10 cellular contexts compared by ENCODE assay signal in genomic region chr4:75726577-75726976, GRCh38. TPM values are rescaled to one million over a fixed set of nuclear protein-coding genes. Genes with fewer than 3 reads are reported as not detected.
DNase-seq lines count a peak whose midpoint lies in the region; ATAC-seq and TF ChIP-seq lines count a peak whose summit lies in the region.
"Had no signal": no experiment of that assay in that cellular context is flagged by ENCODE, and none has a peak within 500 bp of the region (broad histone marks: within the 10 kb centered on the region; RNA-seq: fewer than 3 reads in every experiment).

No MANE protein-coding gene starts in this region.

- H3K9me3 Mint-ChIP-seq in activated T-cell treated with anti-CD3 and anti-CD28 coated beads, Interleukin-2, amount 50 U/mL, for 72 hours = no peaks in the 10 kb centered on the region
- no peaks in the 10 kb centered on the region for H3K9me3 Mint-ChIP-seq in activated CD4-positive, alpha-beta memory T cell treated with anti-CD3 and anti-CD28 coated beads, Interleukin-2, amount 10 ng/mL, durations not matched to agents 7 days and 5 days

- H2AFZ ChIP-seq in hepatocyte = no peak overlapping the region

- no peaks in the 10 kb centered on the region for H3K9me3 ChIP-seq in hepatocyte (ENCODE audit: low read depth)

- ATAC-seq in activated T-cell treated with anti-CD3 and anti-CD28 coated beads, Interleukin-2, amount 50 U/mL, for 72 hours (replicated peaks in 1 of 2) = no peak
- no peak for ATAC-seq in GM21390 (IDR thresholded peaks at IDR 0.05; ENCODE audit: unreplicated experiment)

- no peak for TF ChIP-seq CTCF in hepatocyte (IDR thresholded peaks at IDR 0.05; ENCODE audit: poor library complexity)

- DNase-seq in activated T-cell treated with anti-CD3 and anti-CD28 coated beads, Interleukin-2, amount 50 U/mL, for 72 hours = no peak
- DNase-seq in activated T-cell treated with anti-CD3 and anti-CD28 coated beads, Interleukin-2, amount 50 U/mL, for 1 hour = no peak
- DNase-seq in activated CD4-positive, alpha-beta memory T cell treated with anti-CD3 and anti-CD28 coated beads, Interleukin-2, amount 10 ng/mL, durations not matched to agents 7 days and 5 days = no peak
- no peak for DNase-seq in hepatocyte (ENCODE audit: low spot score)
- peak; percentile 8 for DNase-seq in superior temporal gyrus (ENCODE audit: extremely low spot score)
- DNase-seq in activated CD4-positive, CD25-positive, alpha-beta regulatory T cell (lab: John Stamatoyannopoulos, UW) = no peak
- DNase-seq in NK-92 treated with Interleukin-12 subunit alpha and Interleukin-12 subunit beta, amount 100 ng/mL, for 24 hours (lab: John Stamatoyannopoulos, UW) = no peak
- DNase-seq: head of caudate nucleus, NCI-H1092 had no signal

- peak overlapping the region; percentile 78 for H3K4me2 ChIP-seq in hepatocyte

- peaks cover 7 to 9% of the 10 kb centered on the region in 2 donors for H3K36me3 Mint-ChIP-seq in activated T-cell treated with anti-CD3 and anti-CD28 coated beads, Interleukin-2, amount 50 U/mL, for 72 hours (ENCODE audit: insufficient read depth in 2 of 2)
- peaks cover 20% of the 10 kb centered on the region for H3K36me3 Mint-ChIP-seq in activated CD4-positive, alpha-beta memory T cell treated with anti-CD3 and anti-CD28 coated beads, Interleukin-2, amount 10 ng/mL, durations not matched to agents 7 days and 5 days (ENCODE audit: low read depth)

- H3K27me3 ChIP-seq in hepatocyte = no peaks in the 10 kb centered on the region

- peaks cover 80% of the 10 kb centered on the region for H3K79me2 ChIP-seq in hepatocyte

- H4K20me1 ChIP-seq in hepatocyte (ENCODE audit: insufficient read depth, poor library complexity, severe bottlenecking) = peaks cover 9% of the 10 kb centered on the region

- 70% methylated on average over 3 of the region's 3 CpGs for WGBS in hepatocyte (ENCODE audit: low lambda C conversion rate, missing lambda C conversion rate)

- H3K27ac ChIP-seq in hepatocyte = peak overlapping the region; percentile 18

- no peaks in the 10 kb centered on the region for H3K36me3 ChIP-seq in hepatocyte (replicated peaks; ENCODE audit: insufficient read depth, low read depth)

- peaks cover 28% of the 10 kb centered on the region for H3K4me1 ChIP-seq in hepatocyte (ENCODE audit: insufficient read depth)

- peaks cover 63% of the 10 kb centered on the region for H3K4me1 Mint-ChIP-seq in activated T-cell treated with anti-CD3 and anti-CD28 coated beads, Interleukin-2, amount 50 U/mL, for 72 hours (ENCODE audit: low read depth)
- H3K4me1 Mint-ChIP-seq in activated CD4-positive, alpha-beta memory T cell treated with anti-CD3 and anti-CD28 coated beads, Interleukin-2, amount 10 ng/mL, durations not matched to agents 7 days and 5 days = peaks cover 56% of the 10 kb centered on the region

- peak overlapping the region; percentile 45 for H3K27ac Mint-ChIP-seq in activated T-cell treated with anti-CD3 and anti-CD28 coated beads, Interleukin-2, amount 50 U/mL, for 72 hours
- H3K27ac Mint-ChIP-seq in activated CD4-positive, alpha-beta memory T cell treated with anti-CD3 and anti-CD28 coated beads, Interleukin-2, amount 10 ng/mL, durations not matched to agents 7 days and 5 days = peak overlapping the region; percentile 16

- no peaks in the 10 kb centered on the region for H3K9me2 ChIP-seq in hepatocyte (replicated peaks; ENCODE audit: insufficient read depth)

- H3K4me3 Mint-ChIP-seq in activated T-cell treated with anti-CD3 and anti-CD28 coated beads, Interleukin-2, amount 50 U/mL, for 72 hours = peak overlapping the region; percentile 51 to 78
- peak overlapping the region; percentile 100 for H3K4me3 Mint-ChIP-seq in activated CD4-positive, alpha-beta memory T cell treated with anti-CD3 and anti-CD28 coated beads, Interleukin-2, amount 10 ng/mL, durations not matched to agents 7 days and 5 days

- peak overlapping the region; percentile 4 for H3K4me3 ChIP-seq in hepatocyte

- CTCF ChIA-PET in activated CD4-positive, alpha-beta memory T cell treated with anti-CD3 and anti-CD28 coated beads, Interleukin-2, amount 10 ng/mL, durations not matched to agents 7 days and 5 days (lab: Charles Lee) = interaction anchor here (0.7 to 1.5 kb wide), 4 partner anchors 11 to 138 kb away, joined by 3 to 4 read pairs (median 4); no protein-coding TSS in a partner anchor

- H3K27me3 Mint-ChIP-seq in activated T-cell treated with anti-CD3 and anti-CD28 coated beads, Interleukin-2, amount 50 U/mL, for 72 hours (ENCODE audit: low read depth) = no peaks in the 10 kb centered on the region
- no peaks in the 10 kb centered on the region for H3K27me3 Mint-ChIP-seq in activated CD4-positive, alpha-beta memory T cell treated with anti-CD3 and anti-CD28 coated beads, Interleukin-2, amount 10 ng/mL, durations not matched to agents 7 days and 5 days

- POLR2A ChIA-PET in activated CD4-positive, alpha-beta memory T cell treated with anti-CD3 and anti-CD28 coated beads, Interleukin-2, amount 10 ng/mL, durations not matched to agents 7 days and 5 days (lab: Charles Lee) = interaction anchor here (1.0 to 7.8 kb wide), 5 partner anchors 23 to 212 kb away, joined by 3 to 147 read pairs (median 7); partner anchors contain the start of genes G3BP2, RCHY1 and THAP6

RNA-seq across cellular contexts. Expression of gene USO1, which starts 2.2 kb away (rescaled TPM):
- 10 to 100 TPM; 42.0 to 51.7 TPM for total RNA-seq in activated T-cell treated with anti-CD3 and anti-CD28 coated beads, Interleukin-2, amount 50 U/mL, for 72 hours
- 10 to 100 TPM; 43.4 to 45.9 TPM for total RNA-seq in activated CD4-positive, alpha-beta memory T cell treated with anti-CD3 and anti-CD28 coated beads, Interleukin-2, amount 10 ng/mL, durations not matched to agents 7 days and 5 days
- total RNA-seq in hepatocyte = 113 and 116 TPM in 2 replicates
- polyA plus RNA-seq in hepatocyte = 50.4 and 58.3 TPM in 2 replicates

RNA-seq across cellular contexts. Expression of gene G3BP2, which starts 53.4 kb away (rescaled TPM):
- total RNA-seq in activated T-cell treated with anti-CD3 and anti-CD28 coated beads, Interleukin-2, amount 50 U/mL, for 72 hours = 100 to 1,000 TPM; 204 to 212 TPM
- 100 to 1,000 TPM; 185 to 187 TPM for total RNA-seq in activated CD4-positive, alpha-beta memory T cell treated with anti-CD3 and anti-CD28 coated beads, Interleukin-2, amount 10 ng/mL, durations not matched to agents 7 days and 5 days
- total RNA-seq in hepatocyte = 176 and 181 TPM in 2 replicates
- 85.2 and 86.0 TPM in 2 replicates for polyA plus RNA-seq in hepatocyte
